ENCODE assay signal across 17 cellular contexts in genomic region chr1:12309783-12310742, GRCh38.
DNase-seq lines count a peak whose midpoint lies in the region; ATAC-seq, FAIRE-seq and TF ChIP-seq lines count a peak whose summit lies in the region.
"Had no signal": no experiment of that assay in that cellular context is flagged by ENCODE, and none has a peak within 500 bp of the region (broad histone marks: within the 10 kb centered on the region; RNA-seq: fewer than 3 reads in every experiment).

No MANE protein-coding gene starts in this region.

- H3K36me3 Mint-ChIP-seq in effector memory CD8-positive, alpha-beta T cell (ENCODE audit: insufficient read depth), result peaks cover 67% of the 10 kb centered on the region

- H3K27me3 Mint-ChIP-seq in effector memory CD8-positive, alpha-beta T cell, result no peaks in the 10 kb centered on the region

- H4K20me1 ChIP-seq in K562 (replicated peaks; ENCODE audit: control insufficient read depth, insufficient read depth, low read length), result no peaks in the 10 kb centered on the region

- no TSS peak for BruUV-seq in K562 (replicated peaks; lab: Mats Ljungman, UMichigan)

- DNase-seq in Caki2 (ENCODE audit: low read depth), result peak; percentile 28
- DNase-seq in K562 (ENCODE audit: extremely low read depth in 1 of 4, low spot score in 3 of 4), result no peak
- DNase-seq in heart left ventricle, result peak in 2 of 5 donors; percentile 32 to 41
- no peak for DNase-seq in mucosa of gallbladder (ENCODE audit: low spot score)
- no peak for DNase-seq in effector memory CD8-positive, alpha-beta T cell
- DNase-seq: activated T-cell treated with anti-CD3 and anti-CD28 coated beads, Interleukin-2, amount 50 U/mL, for 4 hours; AML-193; DMS153; natural killer cell; NCI-H2171; SW 1271 had no signal

- H3K4me2 ChIP-seq in K562 (ENCODE audit: insufficient read depth, low read length), result no peak overlapping the region

- H3K27me3 ChIP-seq in K562 (ENCODE audit: control insufficient read depth in 2 of 2, insufficient read depth in 2 of 2, low read length in 2 of 2), result no peaks in the 10 kb centered on the region
- no peaks in the 10 kb centered on the region for H3K27me3 ChIP-seq in heart left ventricle
- H3K27me3 ChIP-seq in rectal smooth muscle tissue (ENCODE audit: control insufficient read depth, insufficient read depth, low read length), result no peaks in the 10 kb centered on the region
- H3K27me3 ChIP-seq: breast epithelium had no signal

- H3K27ac ChIP-seq in K562 (ENCODE audit: extremely low read depth, low read depth, low read length), result no peak overlapping the region
- H3K27ac ChIP-seq in heart left ventricle, result peak overlapping the region in 10 of 12 donors; percentile 8 to 78 (median 41)
- H3K27ac ChIP-seq in rectal smooth muscle tissue (ENCODE audit: low read depth, low read length), result peak overlapping the region; percentile 72
- H3K27ac ChIP-seq: epithelial cell of prostate had no signal

- WGBS in K562 (ENCODE audit: insufficient coverage, low coverage, missing lambda C conversion rate), result 55% methylated on average over 6 of the region's 6 CpGs
- 48 to 55% (median 51%) methylated on average over 6 of the region's 6 CpGs for WGBS in heart left ventricle, 4 donors

- no peak for TF ChIP-seq RAD21 in K562 (CRISPR knock-in tag; conservative IDR thresholded peaks at IDR 0.05 in 1 of 2, IDR thresholded peaks at IDR 0.05 in 1 of 2)

- TF ChIP-seq CTCF in K562 (IDR thresholded peaks at IDR 0.05 in 2 of 3, conservative IDR thresholded peaks at IDR 0.05 in 1 of 3; ENCODE audit: insufficient read depth in 2 of 3, low read depth in 1 of 3, low read length in 3 of 3), result no peak
- TF ChIP-seq CTCF in heart left ventricle (IDR thresholded peaks at IDR 0.05), result no peak

- H3K27ac Mint-ChIP-seq in effector memory CD8-positive, alpha-beta T cell, result no peak overlapping the region
- H3K27ac Mint-ChIP-seq: natural killer cell had no signal

- no peaks in the 10 kb centered on the region for H3K9me3 Mint-ChIP-seq in effector memory CD8-positive, alpha-beta T cell
- H3K9me3 Mint-ChIP-seq: activated T-cell treated with anti-CD3 and anti-CD28 coated beads, Interleukin-2, amount 50 U/mL, for 4 hours; natural killer cell had no signal

- H3K4me1 Mint-ChIP-seq in effector memory CD8-positive, alpha-beta T cell (ENCODE audit: low read depth in 2 of 2), result no peaks in the 10 kb centered on the region
- H3K4me1 Mint-ChIP-seq: natural killer cell had no signal

- H3K79me2 ChIP-seq in K562 (ENCODE audit: control insufficient read depth, insufficient read depth, low read length), result no peaks in the 10 kb centered on the region

- no peak overlapping the region for H3K4me3 Mint-ChIP-seq in effector memory CD8-positive, alpha-beta T cell
- H3K4me3 Mint-ChIP-seq: activated T-cell treated with anti-CD3 and anti-CD28 coated beads, Interleukin-2, amount 50 U/mL, for 4 hours; natural killer cell had no signal

- intact Hi-C loops in K562 (cut with micrococcal nuclease) (loop anchor here (10.0 kb wide), 1 partner anchor 465 kb away; the partner anchor contains the start of gene PRAMEF12), heart left ventricle (cut with DNase I) (loop anchor here in 9 of 10 donors (5.0 to 10.0 kb wide), 3 partner anchors 312 to 347 kb away; no protein-coding TSS in a partner anchor)

- H3K9me3 ChIP-seq in K562 (replicated peaks; ENCODE audit: control insufficient read depth, insufficient read depth, low read depth, low read length), result no peaks in the 10 kb centered on the region
- no peaks in the 10 kb centered on the region for H3K9me3 ChIP-seq in heart left ventricle
- H3K9me3 ChIP-seq: breast epithelium had no signal

- H2AFZ ChIP-seq in K562 (ENCODE audit: low read depth, low read length), result no peak overlapping the region

- CTCF ChIA-PET in K562 (lab: Yijun Ruan, JAX; ENCODE audit: low intra/inter-chr PET ratio), result no interaction called here

- FAIRE-seq in K562 (lab: Jason Lieb, UNC), result no peak

- peaks cover 88% of the 10 kb centered on the region for H3K36me3 ChIP-seq in K562 (ENCODE audit: control insufficient read depth, insufficient read depth, low read length)
- H3K36me3 ChIP-seq in heart left ventricle, result peaks cover 0 to 96% (median 93%) of the 10 kb centered on the region in 9 donors
- H3K36me3 ChIP-seq in rectal smooth muscle tissue (ENCODE audit: control insufficient read depth, insufficient read depth, low read length), result peaks cover 24% of the 10 kb centered on the region
- H3K36me3 ChIP-seq: breast epithelium had no signal

- no peak for TF ChIP-seq EP300 in K562 (IDR thresholded peaks at IDR 0.05; ENCODE audit: low read length)

- POLR2A ChIA-PET in K562 (lab: Yijun Ruan, JAX), result interaction anchor here (0.7 to 3.1 kb wide), 3 partner anchors 9 to 346 kb away, joined by 3 to 8 read pairs (median 5); no protein-coding TSS in a partner anchor

- H3K9ac ChIP-seq in K562 (ENCODE audit: insufficient read depth in 1 of 2, low read depth in 2 of 2, low read length in 2 of 2) (no peak overlapping the region), rectal smooth muscle tissue (ENCODE audit: low read length) (no peak overlapping the region)

- in situ Hi-C loops in Caki2 (cut with HindIII; ENCODE audit: low pct_unique_long_range_greater_than_20kb, low sequenced_read_pairs) (no loop called here), K562 (cut with MboI) (loop anchor here (10.0 to 25.0 kb wide), 2 partner anchors 302 to 465 kb away; partner anchors contain the start of genes DHRS3 and PRAMEF12)

- TF ChIP-seq POLR2A in K562 (conservative IDR thresholded peaks at IDR 0.05) (no peak), heart left ventricle (IDR thresholded peaks at IDR 0.05) (no peak)

- H3K4me3 ChIP-seq in K562, result no peak overlapping the region
- H3K4me3 ChIP-seq in heart left ventricle, result no peak overlapping the region
- H3K4me3 ChIP-seq in rectal smooth muscle tissue (ENCODE audit: low read length), result no peak overlapping the region
- H3K4me3 ChIP-seq: breast epithelium had no signal

- H3K4me1 ChIP-seq in K562 (replicated peaks in 1 of 2; ENCODE audit: control insufficient read depth in 2 of 2, insufficient read depth in 2 of 2, low read length in 2 of 2) (0 out of 5 replicates have a peak, but pooled peaks cover 0 to 2% of the 10 kb centered on the region in 2 experiments), heart left ventricle (peaks cover 0 to 17% (median 11%) of the 10 kb centered on the region in 12 donors), rectal smooth muscle tissue (ENCODE audit: control insufficient read depth, insufficient read depth, low read length) (peaks cover 6% of the 10 kb centered on the region)
- H3K4me1 ChIP-seq: breast epithelium had no signal

- H3K9me1 ChIP-seq in K562 (ENCODE audit: control insufficient read depth, insufficient read depth, low read length), result no peaks in the 10 kb centered on the region

- peak; percentile 54; the same call in 1 of the 3 replicates for ATAC-seq in K562
- ATAC-seq in heart left ventricle, result peak in 3 of 4 donors; percentile 71 to 90 (median 78)
- no peak for ATAC-seq in GM18498 (IDR thresholded peaks at IDR 0.05; ENCODE audit: unreplicated experiment)
- no peak for ATAC-seq in effector memory CD8-positive, alpha-beta T cell (replicated peaks)
- no peak for ATAC-seq in GM21825 (IDR thresholded peaks at IDR 0.05; ENCODE audit: unreplicated experiment)
- ATAC-seq: activated CD4-positive, CD25-positive, alpha-beta regulatory T cell treated with anti-CD3 and anti-CD28 coated beads, Interleukin-2, amount 50 U/mL, for 24 hours; activated T-cell treated with anti-CD3 and anti-CD28 coated beads, Interleukin-2, amount 50 U/mL, for 4 hours; natural killer cell had no signal

TF ChIP-seq in K562, 482 proteins besides CTCF, POLR2A, EP300 and RAD21 (continues in another document):
- TF ChIP-seq TCF15 (CRISPR knock-in tag; IDR thresholded peaks at IDR 0.05), result no peak
- 0 out of 2 replicates have a peak, but pooled peaks have one; percentile 10 for TF ChIP-seq PKNOX1 (IDR thresholded peaks at IDR 0.05)
- TF ChIP-seq STAT5A (IDR thresholded peaks at IDR 0.05; ENCODE audit: borderline replicate concordance, low read length), result no peak
- TF ChIP-seq ATF3 (IDR thresholded peaks at IDR 0.05), result peak; percentile 88
- TF ChIP-seq ATF3 (CRISPR knock-in tag; conservative IDR thresholded peaks at IDR 0.05), result no peak
- TF ChIP-seq CEBPB (tag; IDR thresholded peaks at IDR 0.05), result peak; percentile 52
- no peak for TF ChIP-seq HOXB6 (CRISPR knock-in tag; IDR thresholded peaks at IDR 0.05; ENCODE audit: borderline replicate concordance)
- TF ChIP-seq CEBPG (CRISPR knock-in tag; IDR thresholded peaks at IDR 0.05), result peak; percentile 72
- peak; percentile 71 for TF ChIP-seq CEBPG (tag; conservative IDR thresholded peaks at IDR 0.05 in 1 of 2, IDR thresholded peaks at IDR 0.05 in 1 of 2)
- TF ChIP-seq CBFA2T3 (IDR thresholded peaks at IDR 0.05), result 0 out of 2 replicates have a peak, but pooled peaks have one; percentile 8
- 0 out of 2 replicates have a peak, but pooled peaks have one; percentile 22 for TF ChIP-seq SMAD4 (CRISPR knock-in tag; conservative IDR thresholded peaks at IDR 0.05)
- peak; percentile 9; the same call in 1 of the 2 replicates for TF ChIP-seq TAL1 (IDR thresholded peaks at IDR 0.05)
- no peak for TF ChIP-seq CHD1 (IDR thresholded peaks at IDR 0.05; ENCODE audit: low read length)

Comparison
In these comparisons a context has a peak if more than half of its experiments do, and no peak if none do; other contexts are left out.
1. ATAC-seq: peak in K562 (single experiment) and heart left ventricle (3 of 4); none in GM18498 (single experiment), effector memory CD8-positive, alpha-beta T cell (single experiment) and GM21825 (single experiment).